In the genomic region with DNA sequence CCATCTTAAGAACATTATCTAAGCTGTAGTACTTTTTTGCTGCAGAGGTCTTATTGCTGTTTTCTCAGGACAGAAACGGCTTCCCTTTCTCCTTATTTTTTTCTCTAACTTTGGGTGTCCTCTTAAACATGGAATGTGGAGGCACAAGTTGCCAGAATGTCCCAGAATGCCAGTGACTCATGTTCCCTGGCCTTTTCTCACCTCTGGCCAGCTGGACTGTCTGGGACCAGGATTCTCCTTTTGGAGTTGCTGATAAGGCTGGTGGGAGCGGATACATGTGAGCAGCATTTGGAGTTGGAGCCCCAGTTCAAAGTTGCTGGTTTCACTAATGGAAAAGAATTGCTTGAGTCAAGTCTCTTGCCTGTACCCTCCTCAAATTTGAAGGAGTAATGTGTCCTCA, we compare ENCODE assay signal across 16 cellular contexts.
DNase-seq lines count a peak whose midpoint lies in the region; ATAC-seq and TF ChIP-seq lines count a peak whose summit lies in the region.
"Had no signal": no experiment of that assay in that cellular context is flagged by ENCODE, and none has a peak within 500 bp of the region (broad histone marks: within the 10 kb centered on the region; RNA-seq: fewer than 3 reads in every experiment).

No MANE protein-coding gene starts in this region.

- H3K23ac ChIP-seq in mesenchymal stem cell (ENCODE audit: low read length in 2 of 2) = no peak overlapping the region

- H3K36me3 Mint-ChIP-seq in T-helper 17 cell (ENCODE audit: low read depth) = peaks cover 2% of the 10 kb centered on the region

- no peaks in the 10 kb centered on the region for H3K27me3 Mint-ChIP-seq in T-helper 17 cell

- H3K4me3 Mint-ChIP-seq in T-helper 17 cell = peak overlapping the region; percentile 31

- H3K36me3 ChIP-seq in mesenchymal stem cell (ENCODE audit: control insufficient read depth in 1 of 2, insufficient read depth in 2 of 2, low read depth in 1 of 2, low read length in 2 of 2) = peaks cover 2 to 3% of the 10 kb centered on the region in 2 experiments

- no peaks in the 10 kb centered on the region for H3K27me3 ChIP-seq in mesenchymal stem cell (ENCODE audit: control insufficient read depth in 1 of 2, insufficient read depth in 1 of 2, low read length in 2 of 2)

- H3K27ac Mint-ChIP-seq in T-helper 17 cell = no peak overlapping the region

- peak; percentile 65 for DNase-seq in AG08395 (ENCODE audit: low spot score)
- DNase-seq in T-helper 17 cell = no peak
- peak; percentile 76 for DNase-seq in fibroblast of pulmonary artery (ENCODE audit: low read depth)
- DNase-seq in mesenchymal stem cell = peak; percentile 62
- no peak for DNase-seq in activated CD4-positive, CD25-positive, alpha-beta regulatory T cell (lab: John Stamatoyannopoulos, UW)
- DNase-seq: activated gamma-delta T cell; effector CD4-positive, alpha-beta T cell; mucosa of descending colon; NCI-H526; PC-3 had no signal

- no peak overlapping the region for H2AK5ac ChIP-seq in mesenchymal stem cell (ENCODE audit: low read length, severe bottlenecking)

- no peak for TF ChIP-seq CTCF in fibroblast of pulmonary artery (IDR thresholded peaks at IDR 0.05; ENCODE audit: low read length, missing control alignments)

- H3K27ac ChIP-seq in mesenchymal stem cell (ENCODE audit: low read length, poor library complexity, severe bottlenecking) = no peak overlapping the region
- H3K27ac ChIP-seq: A549, parathyroid adenoma had no signal

- no peak overlapping the region for H2BK12ac ChIP-seq in mesenchymal stem cell (ENCODE audit: low read length in 2 of 2)

- no peak overlapping the region for H3K9ac ChIP-seq in mesenchymal stem cell (ENCODE audit: low read length)
- H3K9ac ChIP-seq: parathyroid adenoma had no signal

- no peak overlapping the region for H2BK120ac ChIP-seq in mesenchymal stem cell (ENCODE audit: low read depth, low read length)

- no peak overlapping the region for H3K4me2 ChIP-seq in mesenchymal stem cell (ENCODE audit: low read length, poor library complexity, severe bottlenecking)
- H3K4me2 ChIP-seq: A549 had no signal

- H3K4me1 Mint-ChIP-seq in T-helper 17 cell = peaks cover 9% of the 10 kb centered on the region

- WGBS in mesenchymal stem cell = 58% methylated on average over 2 of the region's 2 CpGs

- H2AFZ ChIP-seq in mesenchymal stem cell (ENCODE audit: low read depth, low read length) = no peak overlapping the region
- H2AFZ ChIP-seq: parathyroid adenoma had no signal

- H3K4ac ChIP-seq in mesenchymal stem cell (ENCODE audit: low read depth in 1 of 2, low read length in 2 of 2) = peak overlapping the region in 1 of 2 experiments; percentile 40

- no peak overlapping the region for H3K18ac ChIP-seq in mesenchymal stem cell (ENCODE audit: low read depth in 1 of 2, low read length in 2 of 2)

- no peak overlapping the region for H3K14ac ChIP-seq in mesenchymal stem cell (ENCODE audit: low read length in 2 of 2)

- no peak overlapping the region for H3K4me3 ChIP-seq in fibroblast of pulmonary artery (replicated peaks; ENCODE audit: low read depth, low read length)
- no peak overlapping the region for H3K4me3 ChIP-seq in mesenchymal stem cell (ENCODE audit: insufficient read depth in 1 of 2, low read depth in 1 of 2, low read length in 2 of 2)
- H3K4me3 ChIP-seq: A549, mucosa of descending colon had no signal

- H3K79me1 ChIP-seq in mesenchymal stem cell (replicated peaks; ENCODE audit: low read length, poor library complexity, severe bottlenecking) = peaks cover 2% of the 10 kb centered on the region

- H3K4me1 ChIP-seq in mesenchymal stem cell (ENCODE audit: control insufficient read depth, insufficient read depth, low read depth, low read length) = peaks cover 2% of the 10 kb centered on the region
- H3K4me1 ChIP-seq: parathyroid adenoma had no signal

- H2BK15ac ChIP-seq in mesenchymal stem cell (ENCODE audit: low read depth, poor library complexity, severe bottlenecking) = no peak overlapping the region

- no peak overlapping the region for H4K91ac ChIP-seq in mesenchymal stem cell (ENCODE audit: low read length)

- H3K9me3 ChIP-seq in T-helper 17 cell (ENCODE audit: control insufficient read depth, low read length, poor library complexity, severe bottlenecking) (no peaks in the 10 kb centered on the region), mesenchymal stem cell (ENCODE audit: control insufficient read depth, low read length) (no peaks in the 10 kb centered on the region)
- H3K9me3 ChIP-seq: A549, mucosa of descending colon had no signal

- H4K8ac ChIP-seq in mesenchymal stem cell (ENCODE audit: low read length) = no peak overlapping the region

- ATAC-seq in T-helper 17 cell (no peak), HG02970 (IDR thresholded peaks at IDR 0.05; ENCODE audit: low FRiP score, unreplicated experiment) (no peak), GM18861 (IDR thresholded peaks at IDR 0.05; ENCODE audit: unreplicated experiment) (no peak), HG03135 (IDR thresholded peaks at IDR 0.05; ENCODE audit: unreplicated experiment) (no peak)
- ATAC-seq: A549, mucosa of descending colon, PC-3, SK-N-SH treated with all-trans-retinoic acid at 6 μM for 48 hours had no signal

- H2BK5ac ChIP-seq in mesenchymal stem cell (ENCODE audit: low read depth, low read length, poor library complexity, severe bottlenecking) = no peak overlapping the region

Comparison
In these comparisons a context has a peak if more than half of its experiments do, and no peak if none do; other contexts are left out.
1. DNase-seq: peak in AG08395 (single experiment), fibroblast of pulmonary artery (single experiment) and mesenchymal stem cell (single experiment); none in T-helper 17 cell (0 of 3) and activated CD4-positive, CD25-positive, alpha-beta regulatory T cell (0 of 4).